Comparison of ENCODE assay signal across 17 cellular contexts in the genomic region with DNA sequence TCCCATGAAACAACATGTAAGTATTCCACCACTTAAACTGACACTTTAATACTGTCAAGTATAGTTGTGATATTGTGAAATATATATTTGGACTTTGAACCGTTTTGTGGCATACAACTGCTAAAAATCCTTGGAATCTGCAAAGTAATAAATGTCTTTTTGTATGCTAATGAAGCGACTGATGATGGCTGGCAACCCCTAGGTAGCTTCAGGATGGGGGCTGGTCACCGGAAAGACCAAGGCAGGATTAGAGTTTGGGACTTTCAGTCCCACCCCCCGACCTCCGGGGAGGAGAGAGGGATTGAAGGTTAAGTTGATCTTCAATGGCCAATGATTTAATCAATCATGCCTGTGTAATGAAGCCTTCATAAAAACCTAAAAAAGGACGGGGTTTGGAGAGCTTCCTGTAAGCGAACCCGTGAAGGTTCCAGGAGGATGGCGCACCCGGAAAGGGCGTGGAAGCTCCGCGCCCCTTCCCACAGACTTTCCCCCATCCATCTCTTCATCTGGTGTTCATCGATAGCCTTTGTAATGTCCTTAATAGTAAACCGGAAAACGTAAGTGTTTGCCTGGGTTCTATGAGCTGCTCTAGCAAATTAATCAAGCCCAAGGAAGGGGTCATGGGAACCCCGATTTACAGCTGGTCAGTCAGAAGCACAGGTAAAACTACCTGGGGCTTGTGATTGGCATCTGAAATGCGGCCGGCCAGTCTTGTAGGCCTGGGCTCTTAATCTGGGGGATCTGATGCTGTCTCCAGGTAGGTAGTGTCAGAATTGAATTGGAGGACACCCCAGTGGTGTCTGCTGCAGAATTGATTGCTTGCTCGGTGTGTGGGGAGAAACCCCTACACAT. TPM values are rescaled to one million over a fixed set of nuclear protein-coding genes. Genes with fewer than 3 reads are reported as not detected.
DNase-seq lines count a peak whose midpoint lies in the region; ATAC-seq and TF ChIP-seq lines count a peak whose summit lies in the region.
"Had no signal": no experiment of that assay in that cellular context is flagged by ENCODE, and none has a peak within 500 bp of the region (broad histone marks: within the 10 kb centered on the region; RNA-seq: fewer than 3 reads in every experiment).

No MANE protein-coding gene starts in this region.

- no peak for ATAC-seq in GM21360 (IDR thresholded peaks at IDR 0.05; ENCODE audit: unreplicated experiment)
- no peak for ATAC-seq in GM21447 (IDR thresholded peaks at IDR 0.05; ENCODE audit: unreplicated experiment)
- ATAC-seq: heart left ventricle, SK-N-SH treated with all-trans-retinoic acid at 6 μM for 48 hours had no signal

- H3K79me2 ChIP-seq in fibroblast of lung (ENCODE audit: control insufficient read depth, insufficient read depth, low read length), result peaks cover 30% of the 10 kb centered on the region

- no peak for DNase-seq in CD4-positive, alpha-beta memory T cell
- DNase-seq in NT2/D1 (ENCODE audit: low read depth, low spot score) (peak; percentile 85), fibroblast of lung (ENCODE audit: low read depth in 2 of 2) (no peak), nephron progenitor cell (peak; percentile 2), thyroid gland (no peak)
- no peak for DNase-seq in stimulated activated CD4-positive, alpha-beta T cell treated with anti-CD3 and anti-CD28 coated beads, Interleukin-4, amount 100 ng/mL, for 4 hours
- DNase-seq: activated CD4-positive, alpha-beta T cell treated with anti-CD3 and anti-CD28 coated beads, Interleukin-2, amount 10 ng/mL, durations not matched to agents 24 days and 14 days; BE2C; heart left ventricle; NCI-H2029 treated with DMSO at 0.1 percent for 48 hours; NK-92 treated with Interleukin-12 subunit alpha and Interleukin-12 subunit beta, amount 100 ng/mL, for 24 hours had no signal

- H3K4me3 Mint-ChIP-seq in CD4-positive, alpha-beta memory T cell, result peak overlapping the region in 6 of 8 donors; percentile 12 to 59 (median 38)
- peak overlapping the region; percentile 81 for H3K4me3 Mint-ChIP-seq in nephron progenitor cell

- H2AFZ ChIP-seq in fibroblast of lung (ENCODE audit: low read length), result peak overlapping the region; percentile 31

- CTCF ChIA-PET in CD4-positive, alpha-beta memory T cell (lab: Charles Lee; ENCODE audit: partially characterized antibody), result no interaction called here

- no peaks in the 10 kb centered on the region for H3K9me3 Mint-ChIP-seq in CD4-positive, alpha-beta memory T cell
- peaks cover 23% of the 10 kb centered on the region for H3K9me3 Mint-ChIP-seq in nephron progenitor cell
- H3K9me3 Mint-ChIP-seq: activated CD4-positive, alpha-beta T cell treated with anti-CD3 and anti-CD28 coated beads, Interleukin-2, amount 10 ng/mL, durations not matched to agents 24 days and 14 days; stimulated activated naive CD8-positive, alpha-beta T cell treated with anti-CD3 and anti-CD28 coated beads, Interleukin-15, Interleukin-2, amounts not matched to agents 100 ng/mL and 50 ng/mL, for 24 hours had no signal

- no peaks in the 10 kb centered on the region for H3K27me3 ChIP-seq in CD4-positive, alpha-beta memory T cell (ENCODE audit: insufficient read depth, low read length)
- H3K27me3 ChIP-seq in NT2/D1 (ENCODE audit: insufficient read depth, insufficient read length) (no peaks in the 10 kb centered on the region), fibroblast of lung (ENCODE audit: control insufficient read depth, insufficient read depth, low read length) (no peaks in the 10 kb centered on the region), thyroid gland (no peaks in the 10 kb centered on the region)
- H3K27me3 ChIP-seq: BE2C, breast epithelium, heart left ventricle, right atrium auricular region had no signal

- H3K4me1 Mint-ChIP-seq in CD4-positive, alpha-beta memory T cell, result peaks cover 29 to 42% (median 36%) of the 10 kb centered on the region in 4 donors
- peaks cover 53% of the 10 kb centered on the region for H3K4me1 Mint-ChIP-seq in nephron progenitor cell

- H4K20me1 ChIP-seq in fibroblast of lung (ENCODE audit: control insufficient read depth, extremely low read depth, insufficient read depth, low read length), result no peaks in the 10 kb centered on the region

- H3K36me3 Mint-ChIP-seq in CD4-positive, alpha-beta memory T cell, result peaks cover 14 to 29% of the 10 kb centered on the region in 2 donors
- H3K36me3 Mint-ChIP-seq in nephron progenitor cell (ENCODE audit: low read depth), result peaks cover 31% of the 10 kb centered on the region

- no peaks in the 10 kb centered on the region for H3K9me3 ChIP-seq in CD4-positive, alpha-beta memory T cell (ENCODE audit: control insufficient read depth in 1 of 2, low read length in 2 of 2)
- H3K9me3 ChIP-seq in NT2/D1 (ENCODE audit: insufficient read depth, low read length), result peaks cover 43% of the 10 kb centered on the region
- no peaks in the 10 kb centered on the region for H3K9me3 ChIP-seq in fibroblast of lung (ENCODE audit: control insufficient read depth, insufficient read depth, low read depth, low read length)
- no peaks in the 10 kb centered on the region for H3K9me3 ChIP-seq in thyroid gland
- H3K9me3 ChIP-seq: BE2C, breast epithelium, heart left ventricle, right atrium auricular region had no signal

- no peak for TF ChIP-seq POLR2A in thyroid gland (IDR thresholded peaks at IDR 0.05)

- no peak overlapping the region for H3K4me2 ChIP-seq in fibroblast of lung (ENCODE audit: extremely low read depth, insufficient read depth, low read length)

- peak overlapping the region in 4 of 7 donors; percentile 14 to 93 (median 44) for H3K27ac Mint-ChIP-seq in CD4-positive, alpha-beta memory T cell
- H3K27ac Mint-ChIP-seq in nephron progenitor cell, result no peak overlapping the region

- WGBS in thyroid gland, 2 donors, result 51 to 52% methylated on average over 20 of the region's 20 CpGs

- no peaks in the 10 kb centered on the region for H3K27me3 Mint-ChIP-seq in CD4-positive, alpha-beta memory T cell
- peaks cover 3% of the 10 kb centered on the region for H3K27me3 Mint-ChIP-seq in nephron progenitor cell (ENCODE audit: low read depth, poor library complexity)

- no peak for TF ChIP-seq CTCF in fibroblast of lung (conservative IDR thresholded peaks at IDR 0.05 in 1 of 2, IDR thresholded peaks at IDR 0.05 in 1 of 2; ENCODE audit: low read depth in 1 of 2, low read length in 2 of 2)
- no peak for TF ChIP-seq CTCF in nephron progenitor cell (IDR thresholded peaks at IDR 0.05)
- TF ChIP-seq CTCF in thyroid gland (IDR thresholded peaks at IDR 0.05), result no peak

- no peak overlapping the region for H3K4me3 ChIP-seq in CD4-positive, alpha-beta memory T cell (ENCODE audit: low read length in 2 of 2)
- H3K4me3 ChIP-seq in NT2/D1 (ENCODE audit: insufficient read length, low read depth) (no peak overlapping the region), fibroblast of lung (replicated peaks in 1 of 4; ENCODE audit: control extremely low read depth in 1 of 4, insufficient read depth in 1 of 4, low read depth in 3 of 4, low read length in 4 of 4) (peak overlapping the region in 1 of 4 experiments; percentile 4), thyroid gland (replicated peaks in 1 of 3) (no peak overlapping the region)
- H3K4me3 ChIP-seq: right atrium auricular region had no signal

- H3K9ac ChIP-seq in NT2/D1 (ENCODE audit: insufficient read length, low read depth) (no peak overlapping the region), fibroblast of lung (ENCODE audit: insufficient read depth, low read length) (no peak overlapping the region)

- intact Hi-C loops in CD4-positive, alpha-beta memory T cell (cut with micrococcal nuclease), result loop anchor here (2.0 to 5.0 kb wide), 2 partner anchors 71 to 109 kb away; no protein-coding TSS in a partner anchor
- intact Hi-C loops in thyroid gland (cut with DNase I), result no loop called here

- peaks cover 25% of the 10 kb centered on the region for H3K4me1 ChIP-seq in CD4-positive, alpha-beta memory T cell (ENCODE audit: insufficient read depth, low read length)
- H3K4me1 ChIP-seq in NT2/D1 (ENCODE audit: insufficient read depth, insufficient read length), result peaks cover 2% of the 10 kb centered on the region
- peaks cover 13% of the 10 kb centered on the region for H3K4me1 ChIP-seq in fibroblast of lung (ENCODE audit: control insufficient read depth, extremely low read depth, insufficient read depth, low read length)
- H3K4me1 ChIP-seq in thyroid gland, result peaks cover 26 to 29% of the 10 kb centered on the region in 2 donors

- POLR2A ChIA-PET in CD4-positive, alpha-beta memory T cell (lab: Charles Lee; ENCODE audit: partially characterized antibody), result no interaction called here

- H3K36me3 ChIP-seq in CD4-positive, alpha-beta memory T cell (ENCODE audit: insufficient read depth, low read length), result no peaks in the 10 kb centered on the region
- peaks cover 26% of the 10 kb centered on the region for H3K36me3 ChIP-seq in NT2/D1 (ENCODE audit: insufficient read depth, insufficient read length, low read length)
- H3K36me3 ChIP-seq in fibroblast of lung (ENCODE audit: control insufficient read depth, insufficient read depth, low read length), result peaks cover 9% of the 10 kb centered on the region
- no peaks in the 10 kb centered on the region for H3K36me3 ChIP-seq in thyroid gland
- H3K36me3 ChIP-seq: breast epithelium had no signal

- no peak overlapping the region for H3K27ac ChIP-seq in CD4-positive, alpha-beta memory T cell (ENCODE audit: low read depth, low read length)
- no peak overlapping the region for H3K27ac ChIP-seq in fibroblast of lung (ENCODE audit: insufficient read depth, low read length)
- no peak overlapping the region for H3K27ac ChIP-seq in thyroid gland
- H3K27ac ChIP-seq: breast epithelium, heart left ventricle, right atrium auricular region had no signal

RNA-seq across cellular contexts. Expression of a gene that starts 1.8 kb away (rescaled TPM):
- 10 to 100 TPM; 23.1 to 24.1 TPM for total RNA-seq in CD4-positive, alpha-beta memory T cell
- polyA plus RNA-seq in CD4-positive, alpha-beta memory T cell, result 10 to 100 TPM; 26.0 to 39.5 TPM
- total RNA-seq in fibroblast of lung, result 32.9 and 39.0 TPM in 2 replicates
- polyA plus RNA-seq in fibroblast of lung, result 11.1 and 14.0 TPM in 2 replicates
- polyA plus RNA-seq in fibroblast of lung (2012), result 12.8 and 16.3 TPM in 2 replicates
- polyA minus RNA-seq in fibroblast of lung (ENCODE audit: low replicate concordance), result 7.0 and 14.8 TPM in 2 replicates
- 10 to 100 TPM in 3 of 4 donors, 1 to 10 TPM in 1; 9.8 to 16.9 (median 12.5) TPM for total RNA-seq in thyroid gland

Comparison
In these comparisons a context has a peak if more than half of its experiments do, and no peak if none do; other contexts are left out.
1. DNase-seq: peak in NT2/D1 (single experiment) and nephron progenitor cell (single experiment); none in CD4-positive, alpha-beta memory T cell (0 of 5), fibroblast of lung (0 of 2), stimulated activated CD4-positive, alpha-beta T cell treated with anti-CD3 and anti-CD28 coated beads, Interleukin-4, amount 100 ng/mL, for 4 hours (0 of 2) and thyroid gland (0 of 2).